1 cellular context compared by ENCODE assay signal in the genomic region with DNA sequence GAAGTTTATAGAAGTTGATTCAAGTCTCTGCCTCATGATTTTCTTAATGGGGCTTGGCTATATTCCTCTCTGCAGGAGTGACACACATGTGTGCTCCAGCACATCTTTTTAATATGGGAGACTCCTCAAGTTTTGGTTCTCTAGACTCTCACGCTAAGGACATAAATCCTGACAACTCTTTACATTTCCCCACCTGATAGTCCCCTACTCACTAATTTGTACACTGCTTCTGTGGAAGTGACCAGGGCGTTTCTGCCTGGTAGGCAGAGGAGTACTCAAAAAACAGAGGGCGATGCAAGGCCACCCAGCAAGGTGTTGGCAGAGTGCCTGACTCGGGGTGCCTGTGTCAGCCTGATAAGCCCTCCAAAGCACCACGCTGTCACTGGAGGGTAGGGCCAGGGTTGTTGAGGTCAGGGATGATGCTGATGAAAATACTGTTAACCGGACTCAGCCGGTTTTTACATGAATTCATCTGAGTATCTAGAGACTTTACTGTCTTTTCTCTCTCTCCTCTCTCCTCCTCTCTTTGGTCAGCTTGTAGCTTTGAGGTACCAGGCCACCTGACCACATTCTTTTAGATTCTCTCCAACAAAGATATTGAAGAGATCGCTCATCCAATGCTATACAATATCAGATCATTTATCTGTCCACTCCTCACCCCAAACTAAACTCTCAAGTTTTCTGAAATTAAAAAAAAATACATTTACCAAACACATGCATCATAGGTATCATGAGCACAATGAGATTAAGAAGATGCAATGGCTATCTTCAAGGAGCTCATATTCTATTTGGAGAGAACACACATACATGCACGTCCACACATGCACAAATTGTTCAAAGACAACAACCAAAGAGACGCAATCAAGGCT.
TF ChIP-seq lines count a peak whose summit lies in the region.

No MANE protein-coding gene starts in this region.

TF ChIP-seq in K562, 482 proteins besides CTCF, POLR2A, EP300 and RAD21 (continued from another document and continues in another):
- TF ChIP-seq, protein P1, sequence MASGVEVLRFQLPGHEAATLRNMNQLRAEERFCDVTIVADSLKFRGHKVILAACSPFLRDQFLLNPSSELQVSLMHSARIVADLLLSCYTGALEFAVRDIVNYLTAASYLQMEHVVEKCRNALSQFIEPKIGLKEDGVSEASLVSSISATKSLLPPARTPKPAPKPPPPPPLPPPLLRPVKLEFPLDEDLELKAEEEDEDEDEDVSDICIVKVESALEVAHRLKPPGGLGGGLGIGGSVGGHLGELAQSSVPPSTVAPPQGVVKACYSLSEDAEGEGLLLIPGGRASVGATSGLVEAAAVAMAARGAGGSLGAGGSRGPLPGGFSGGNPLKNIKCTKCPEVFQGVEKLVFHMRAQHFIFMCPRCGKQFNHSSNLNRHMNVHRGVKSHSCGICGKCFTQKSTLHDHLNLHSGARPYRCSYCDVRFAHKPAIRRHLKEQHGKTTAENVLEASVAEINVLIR (CRISPR knock-in tag; IDR thresholded peaks at IDR 0.05) = peak; percentile 9; the same call in 1 of the 2 replicates
- TF ChIP-seq, protein P2, sequence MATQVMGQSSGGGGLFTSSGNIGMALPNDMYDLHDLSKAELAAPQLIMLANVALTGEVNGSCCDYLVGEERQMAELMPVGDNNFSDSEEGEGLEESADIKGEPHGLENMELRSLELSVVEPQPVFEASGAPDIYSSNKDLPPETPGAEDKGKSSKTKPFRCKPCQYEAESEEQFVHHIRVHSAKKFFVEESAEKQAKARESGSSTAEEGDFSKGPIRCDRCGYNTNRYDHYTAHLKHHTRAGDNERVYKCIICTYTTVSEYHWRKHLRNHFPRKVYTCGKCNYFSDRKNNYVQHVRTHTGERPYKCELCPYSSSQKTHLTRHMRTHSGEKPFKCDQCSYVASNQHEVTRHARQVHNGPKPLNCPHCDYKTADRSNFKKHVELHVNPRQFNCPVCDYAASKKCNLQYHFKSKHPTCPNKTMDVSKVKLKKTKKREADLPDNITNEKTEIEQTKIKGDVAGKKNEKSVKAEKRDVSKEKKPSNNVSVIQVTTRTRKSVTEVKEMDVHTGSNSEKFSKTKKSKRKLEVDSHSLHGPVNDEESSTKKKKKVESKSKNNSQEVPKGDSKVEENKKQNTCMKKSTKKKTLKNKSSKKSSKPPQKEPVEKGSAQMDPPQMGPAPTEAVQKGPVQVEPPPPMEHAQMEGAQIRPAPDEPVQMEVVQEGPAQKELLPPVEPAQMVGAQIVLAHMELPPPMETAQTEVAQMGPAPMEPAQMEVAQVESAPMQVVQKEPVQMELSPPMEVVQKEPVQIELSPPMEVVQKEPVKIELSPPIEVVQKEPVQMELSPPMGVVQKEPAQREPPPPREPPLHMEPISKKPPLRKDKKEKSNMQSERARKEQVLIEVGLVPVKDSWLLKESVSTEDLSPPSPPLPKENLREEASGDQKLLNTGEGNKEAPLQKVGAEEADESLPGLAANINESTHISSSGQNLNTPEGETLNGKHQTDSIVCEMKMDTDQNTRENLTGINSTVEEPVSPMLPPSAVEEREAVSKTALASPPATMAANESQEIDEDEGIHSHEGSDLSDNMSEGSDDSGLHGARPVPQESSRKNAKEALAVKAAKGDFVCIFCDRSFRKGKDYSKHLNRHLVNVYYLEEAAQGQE (CRISPR knock-in tag; IDR thresholded peaks at IDR 0.05; ENCODE audit: low read depth) = no peak
- TF ChIP-seq NFATC3 (IDR thresholded peaks at IDR 0.05) (peak; percentile 46; the same call in 1 of the 2 replicates), STAT5A (IDR thresholded peaks at IDR 0.05; ENCODE audit: borderline replicate concordance, low read length) (peak; percentile 89), ESRRB (CRISPR knock-in tag; IDR thresholded peaks at IDR 0.05; ENCODE audit: borderline replicate concordance) (peak; percentile 43; the same call in 1 of the 2 replicates), XRCC5 (IDR thresholded peaks at IDR 0.05; ENCODE audit: low read depth, low read length) (no peak), SMAD3 (CRISPR knock-in tag; conservative IDR thresholded peaks at IDR 0.05) (peak; percentile 48; the same call in 1 of the 2 replicates), NFIC (IDR thresholded peaks at IDR 0.05) (peak; percentile 100), KLF6 (CRISPR knock-in tag; IDR thresholded peaks at IDR 0.05; ENCODE audit: borderline replicate concordance) (peak; percentile 30; the same call in 1 of the 2 replicates), ZNF644 (tag; IDR thresholded peaks at IDR 0.05; ENCODE audit: low read depth) (0 out of 2 replicates have a peak, but pooled peaks have one; percentile 55), MTA3 (IDR thresholded peaks at IDR 0.05; ENCODE audit: borderline replicate concordance) (peak; percentile 78; the same call in 1 of the 2 replicates), RNF2 (IDR thresholded peaks at IDR 0.05) (peak; percentile 90), ZNF3 (CRISPR knock-in tag; IDR thresholded peaks at IDR 0.05) (no peak), ZNF766 (CRISPR knock-in tag; conservative IDR thresholded peaks at IDR 0.05) (peak; percentile 58), MTA1 (IDR thresholded peaks at IDR 0.05; ENCODE audit: borderline replicate concordance) (peak; percentile 80), TOE1 (IDR thresholded peaks at IDR 0.05; ENCODE audit: borderline replicate concordance) (peak; percentile 70; the same call in 1 of the 2 replicates), TOE1 (CRISPR knock-in tag; IDR thresholded peaks at IDR 0.05; ENCODE audit: borderline replicate concordance, low read depth) (no peak), DNMT1 (IDR thresholded peaks at IDR 0.05) (no peak), SMARCE1 (IDR thresholded peaks at IDR 0.05) (peak; percentile 94), L3MBTL2 (IDR thresholded peaks at IDR 0.05) (peak; percentile 62)
- TF ChIP-seq, protein P3, sequence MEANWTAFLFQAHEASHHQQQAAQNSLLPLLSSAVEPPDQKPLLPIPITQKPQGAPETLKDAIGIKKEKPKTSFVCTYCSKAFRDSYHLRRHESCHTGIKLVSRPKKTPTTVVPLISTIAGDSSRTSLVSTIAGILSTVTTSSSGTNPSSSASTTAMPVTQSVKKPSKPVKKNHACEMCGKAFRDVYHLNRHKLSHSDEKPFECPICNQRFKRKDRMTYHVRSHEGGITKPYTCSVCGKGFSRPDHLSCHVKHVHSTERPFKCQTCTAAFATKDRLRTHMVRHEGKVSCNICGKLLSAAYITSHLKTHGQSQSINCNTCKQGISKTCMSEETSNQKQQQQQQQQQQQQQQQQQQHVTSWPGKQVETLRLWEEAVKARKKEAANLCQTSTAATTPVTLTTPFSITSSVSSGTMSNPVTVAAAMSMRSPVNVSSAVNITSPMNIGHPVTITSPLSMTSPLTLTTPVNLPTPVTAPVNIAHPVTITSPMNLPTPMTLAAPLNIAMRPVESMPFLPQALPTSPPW (CRISPR knock-in tag; IDR thresholded peaks at IDR 0.05) = peak; percentile 52
- TF ChIP-seq, protein P4, sequence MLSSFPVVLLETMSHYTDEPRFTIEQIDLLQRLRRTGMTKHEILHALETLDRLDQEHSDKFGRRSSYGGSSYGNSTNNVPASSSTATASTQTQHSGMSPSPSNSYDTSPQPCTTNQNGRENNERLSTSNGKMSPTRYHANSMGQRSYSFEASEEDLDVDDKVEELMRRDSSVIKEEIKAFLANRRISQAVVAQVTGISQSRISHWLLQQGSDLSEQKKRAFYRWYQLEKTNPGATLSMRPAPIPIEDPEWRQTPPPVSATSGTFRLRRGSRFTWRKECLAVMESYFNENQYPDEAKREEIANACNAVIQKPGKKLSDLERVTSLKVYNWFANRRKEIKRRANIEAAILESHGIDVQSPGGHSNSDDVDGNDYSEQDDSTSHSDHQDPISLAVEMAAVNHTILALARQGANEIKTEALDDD (IDR thresholded peaks at IDR 0.05) = peak; percentile 76
- TF ChIP-seq, protein P5, sequence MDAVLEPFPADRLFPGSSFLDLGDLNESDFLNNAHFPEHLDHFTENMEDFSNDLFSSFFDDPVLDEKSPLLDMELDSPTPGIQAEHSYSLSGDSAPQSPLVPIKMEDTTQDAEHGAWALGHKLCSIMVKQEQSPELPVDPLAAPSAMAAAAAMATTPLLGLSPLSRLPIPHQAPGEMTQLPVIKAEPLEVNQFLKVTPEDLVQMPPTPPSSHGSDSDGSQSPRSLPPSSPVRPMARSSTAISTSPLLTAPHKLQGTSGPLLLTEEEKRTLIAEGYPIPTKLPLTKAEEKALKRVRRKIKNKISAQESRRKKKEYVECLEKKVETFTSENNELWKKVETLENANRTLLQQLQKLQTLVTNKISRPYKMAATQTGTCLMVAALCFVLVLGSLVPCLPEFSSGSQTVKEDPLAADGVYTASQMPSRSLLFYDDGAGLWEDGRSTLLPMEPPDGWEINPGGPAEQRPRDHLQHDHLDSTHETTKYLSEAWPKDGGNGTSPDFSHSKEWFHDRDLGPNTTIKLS (IDR thresholded peaks at IDR 0.05; ENCODE audit: borderline replicate concordance, low read depth) = peak; percentile 72; the same call in 1 of the 2 replicates
- TF ChIP-seq, protein P6, sequence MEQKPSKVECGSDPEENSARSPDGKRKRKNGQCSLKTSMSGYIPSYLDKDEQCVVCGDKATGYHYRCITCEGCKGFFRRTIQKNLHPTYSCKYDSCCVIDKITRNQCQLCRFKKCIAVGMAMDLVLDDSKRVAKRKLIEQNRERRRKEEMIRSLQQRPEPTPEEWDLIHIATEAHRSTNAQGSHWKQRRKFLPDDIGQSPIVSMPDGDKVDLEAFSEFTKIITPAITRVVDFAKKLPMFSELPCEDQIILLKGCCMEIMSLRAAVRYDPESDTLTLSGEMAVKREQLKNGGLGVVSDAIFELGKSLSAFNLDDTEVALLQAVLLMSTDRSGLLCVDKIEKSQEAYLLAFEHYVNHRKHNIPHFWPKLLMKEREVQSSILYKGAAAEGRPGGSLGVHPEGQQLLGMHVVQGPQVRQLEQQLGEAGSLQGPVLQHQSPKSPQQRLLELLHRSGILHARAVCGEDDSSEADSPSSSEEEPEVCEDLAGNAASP (IDR thresholded peaks at IDR 0.05) = peak; percentile 76
- TF ChIP-seq, protein P7, sequence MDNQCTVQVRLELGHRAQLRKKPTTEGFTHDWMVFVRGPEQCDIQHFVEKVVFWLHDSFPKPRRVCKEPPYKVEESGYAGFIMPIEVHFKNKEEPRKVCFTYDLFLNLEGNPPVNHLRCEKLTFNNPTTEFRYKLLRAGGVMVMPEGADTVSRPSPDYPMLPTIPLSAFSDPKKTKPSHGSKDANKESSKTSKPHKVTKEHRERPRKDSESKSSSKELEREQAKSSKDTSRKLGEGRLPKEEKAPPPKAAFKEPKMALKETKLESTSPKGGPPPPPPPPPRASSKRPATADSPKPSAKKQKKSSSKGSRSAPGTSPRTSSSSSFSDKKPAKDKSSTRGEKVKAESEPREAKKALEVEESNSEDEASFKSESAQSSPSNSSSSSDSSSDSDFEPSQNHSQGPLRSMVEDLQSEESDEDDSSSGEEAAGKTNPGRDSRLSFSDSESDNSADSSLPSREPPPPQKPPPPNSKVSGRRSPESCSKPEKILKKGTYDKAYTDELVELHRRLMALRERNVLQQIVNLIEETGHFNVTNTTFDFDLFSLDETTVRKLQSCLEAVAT (IDR thresholded peaks at IDR 0.05) = peak in 1 of 2 experiments; percentile 11; a peak in 2 of 4 replicates
- TF ChIP-seq, protein P8, sequence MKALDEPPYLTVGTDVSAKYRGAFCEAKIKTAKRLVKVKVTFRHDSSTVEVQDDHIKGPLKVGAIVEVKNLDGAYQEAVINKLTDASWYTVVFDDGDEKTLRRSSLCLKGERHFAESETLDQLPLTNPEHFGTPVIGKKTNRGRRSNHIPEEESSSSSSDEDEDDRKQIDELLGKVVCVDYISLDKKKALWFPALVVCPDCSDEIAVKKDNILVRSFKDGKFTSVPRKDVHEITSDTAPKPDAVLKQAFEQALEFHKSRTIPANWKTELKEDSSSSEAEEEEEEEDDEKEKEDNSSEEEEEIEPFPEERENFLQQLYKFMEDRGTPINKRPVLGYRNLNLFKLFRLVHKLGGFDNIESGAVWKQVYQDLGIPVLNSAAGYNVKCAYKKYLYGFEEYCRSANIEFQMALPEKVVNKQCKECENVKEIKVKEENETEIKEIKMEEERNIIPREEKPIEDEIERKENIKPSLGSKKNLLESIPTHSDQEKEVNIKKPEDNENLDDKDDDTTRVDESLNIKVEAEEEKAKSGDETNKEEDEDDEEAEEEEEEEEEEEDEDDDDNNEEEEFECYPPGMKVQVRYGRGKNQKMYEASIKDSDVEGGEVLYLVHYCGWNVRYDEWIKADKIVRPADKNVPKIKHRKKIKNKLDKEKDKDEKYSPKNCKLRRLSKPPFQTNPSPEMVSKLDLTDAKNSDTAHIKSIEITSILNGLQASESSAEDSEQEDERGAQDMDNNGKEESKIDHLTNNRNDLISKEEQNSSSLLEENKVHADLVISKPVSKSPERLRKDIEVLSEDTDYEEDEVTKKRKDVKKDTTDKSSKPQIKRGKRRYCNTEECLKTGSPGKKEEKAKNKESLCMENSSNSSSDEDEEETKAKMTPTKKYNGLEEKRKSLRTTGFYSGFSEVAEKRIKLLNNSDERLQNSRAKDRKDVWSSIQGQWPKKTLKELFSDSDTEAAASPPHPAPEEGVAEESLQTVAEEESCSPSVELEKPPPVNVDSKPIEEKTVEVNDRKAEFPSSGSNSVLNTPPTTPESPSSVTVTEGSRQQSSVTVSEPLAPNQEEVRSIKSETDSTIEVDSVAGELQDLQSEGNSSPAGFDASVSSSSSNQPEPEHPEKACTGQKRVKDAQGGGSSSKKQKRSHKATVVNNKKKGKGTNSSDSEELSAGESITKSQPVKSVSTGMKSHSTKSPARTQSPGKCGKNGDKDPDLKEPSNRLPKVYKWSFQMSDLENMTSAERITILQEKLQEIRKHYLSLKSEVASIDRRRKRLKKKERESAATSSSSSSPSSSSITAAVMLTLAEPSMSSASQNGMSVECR (CRISPR knock-in tag; IDR thresholded peaks at IDR 0.05) = no peak
- TF ChIP-seq, protein P9, sequence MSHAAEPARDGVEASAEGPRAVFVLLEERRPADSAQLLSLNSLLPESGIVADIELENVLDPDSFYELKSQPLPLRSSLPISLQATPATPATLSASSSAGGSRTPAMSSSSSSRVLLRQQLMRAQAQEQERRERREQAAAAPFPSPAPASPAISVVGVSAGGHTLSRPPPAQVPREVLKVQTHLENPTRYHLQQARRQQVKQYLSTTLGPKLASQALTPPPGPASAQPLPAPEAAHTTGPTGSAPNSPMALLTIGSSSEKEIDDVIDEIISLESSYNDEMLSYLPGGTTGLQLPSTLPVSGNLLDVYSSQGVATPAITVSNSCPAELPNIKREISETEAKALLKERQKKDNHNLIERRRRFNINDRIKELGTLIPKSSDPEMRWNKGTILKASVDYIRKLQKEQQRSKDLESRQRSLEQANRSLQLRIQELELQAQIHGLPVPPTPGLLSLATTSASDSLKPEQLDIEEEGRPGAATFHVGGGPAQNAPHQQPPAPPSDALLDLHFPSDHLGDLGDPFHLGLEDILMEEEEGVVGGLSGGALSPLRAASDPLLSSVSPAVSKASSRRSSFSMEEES (CRISPR knock-in tag; IDR thresholded peaks at IDR 0.05) = no peak
- TF ChIP-seq, protein P10, sequence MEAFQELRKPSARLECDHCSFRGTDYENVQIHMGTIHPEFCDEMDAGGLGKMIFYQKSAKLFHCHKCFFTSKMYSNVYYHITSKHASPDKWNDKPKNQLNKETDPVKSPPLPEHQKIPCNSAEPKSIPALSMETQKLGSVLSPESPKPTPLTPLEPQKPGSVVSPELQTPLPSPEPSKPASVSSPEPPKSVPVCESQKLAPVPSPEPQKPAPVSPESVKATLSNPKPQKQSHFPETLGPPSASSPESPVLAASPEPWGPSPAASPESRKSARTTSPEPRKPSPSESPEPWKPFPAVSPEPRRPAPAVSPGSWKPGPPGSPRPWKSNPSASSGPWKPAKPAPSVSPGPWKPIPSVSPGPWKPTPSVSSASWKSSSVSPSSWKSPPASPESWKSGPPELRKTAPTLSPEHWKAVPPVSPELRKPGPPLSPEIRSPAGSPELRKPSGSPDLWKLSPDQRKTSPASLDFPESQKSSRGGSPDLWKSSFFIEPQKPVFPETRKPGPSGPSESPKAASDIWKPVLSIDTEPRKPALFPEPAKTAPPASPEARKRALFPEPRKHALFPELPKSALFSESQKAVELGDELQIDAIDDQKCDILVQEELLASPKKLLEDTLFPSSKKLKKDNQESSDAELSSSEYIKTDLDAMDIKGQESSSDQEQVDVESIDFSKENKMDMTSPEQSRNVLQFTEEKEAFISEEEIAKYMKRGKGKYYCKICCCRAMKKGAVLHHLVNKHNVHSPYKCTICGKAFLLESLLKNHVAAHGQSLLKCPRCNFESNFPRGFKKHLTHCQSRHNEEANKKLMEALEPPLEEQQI (IDR thresholded peaks at IDR 0.05) = peak; percentile 80
